ENCODE assay signal across 14 cellular contexts in genomic region chr14:95465936-95466335, GRCh38. TPM values are rescaled to one million over a fixed set of nuclear protein-coding genes. Genes with fewer than 3 reads are reported as not detected.
DNase-seq lines count a peak whose midpoint lies in the region; ATAC-seq, FAIRE-seq and TF ChIP-seq lines count a peak whose summit lies in the region.
"Had no signal": no experiment of that assay in that cellular context is flagged by ENCODE, and none has a peak within 500 bp of the region (broad histone marks: within the 10 kb centered on the region; RNA-seq: fewer than 3 reads in every experiment).

No MANE protein-coding gene starts in this region.

- CTCF ChIA-PET in CD8-positive, alpha-beta T cell (lab: Charles Lee): interaction anchor here (1.5 to 13.4 kb wide), 3 partner anchors 14 to 55 kb away, joined by 4 to 194 read pairs (median 30); partner anchors contain the start of gene SYNE3

- WGBS in small intestine, 3 donors: 80 to 91% (median 83%) methylated on average over 15 of the region's 15 CpGs

- no peak for TF ChIP-seq CTCF in CD8-positive, alpha-beta T cell (IDR thresholded peaks at IDR 0.05)

- peaks cover 62% of the 10 kb centered on the region for H3K4me1 ChIP-seq in CD8-positive, alpha-beta T cell (ENCODE audit: insufficient read depth, low read length)
- peaks cover 4 to 9% of the 10 kb centered on the region in 2 donors for H3K4me1 ChIP-seq in small intestine (ENCODE audit: control insufficient read depth in 2 of 2, insufficient read depth in 1 of 2, low read depth in 1 of 2, low read length in 1 of 2)

- intact Hi-C loops in CD8-positive, alpha-beta T cell (cut with DNase I, micrococcal nuclease): no loop called here

- FAIRE-seq in small intestine (lab: Jason Lieb, UNC): no peak
- FAIRE-seq: A549, H1 had no signal

- no peak overlapping the region for H3K4me3 Mint-ChIP-seq in activated T-cell treated with anti-CD3 and anti-CD28 coated beads, Interleukin-2, amount 50 U/mL, for 24 hours
- no peak overlapping the region for H3K4me3 Mint-ChIP-seq in activated T-cell treated with anti-CD3 and anti-CD28 coated beads, Interleukin-2, amount 50 U/mL, for 72 hours
- H3K4me3 Mint-ChIP-seq in CD8-positive, alpha-beta T cell: no peak overlapping the region
- no peak overlapping the region for H3K4me3 Mint-ChIP-seq in central memory CD8-positive, alpha-beta T cell
- no peak overlapping the region for H3K4me3 Mint-ChIP-seq in stimulated activated memory B cell treated with anti-CD40 and anti-IgM and Interleukin-4, amounts not matched to agents 10 μg/mL and 1 μg/mL and 100 μg/mL, for 72 hours

- no peak for DNase-seq in activated T-cell treated with anti-CD3 and anti-CD28 coated beads, Interleukin-2, amount 50 U/mL, for 24 hours
- no peak for DNase-seq in activated T-cell treated with anti-CD3 and anti-CD28 coated beads, Interleukin-2, amount 50 U/mL, for 72 hours
- no peak for DNase-seq in CD8-positive, alpha-beta T cell
- no peak for DNase-seq in central memory CD8-positive, alpha-beta T cell (ENCODE audit: low spot score in 2 of 2)
- no peak for DNase-seq in stimulated activated CD4-positive, alpha-beta T cell treated with anti-CD3 and anti-CD28 coated beads, Interleukin-4, amount 100 ng/mL, for 1 hour
- DNase-seq in small intestine (no peak), NCI-H1092 treated with DMSO at 0.1 percent for 48 hours (lab: John Stamatoyannopoulos, UW) (no peak)
- DNase-seq: NCI-H1048, NCI-H226, NCI-H526, PC-9 had no signal

- no peaks in the 10 kb centered on the region for H3K27me3 ChIP-seq in CD8-positive, alpha-beta T cell (ENCODE audit: insufficient read depth, low read length)
- no peaks in the 10 kb centered on the region for H3K27me3 ChIP-seq in small intestine (ENCODE audit: control insufficient read depth in 2 of 2, insufficient read depth in 2 of 2, low read length in 2 of 2)

- no peaks in the 10 kb centered on the region for H3K9me3 ChIP-seq in CD8-positive, alpha-beta T cell (ENCODE audit: low read length)
- no peaks in the 10 kb centered on the region for H3K9me3 ChIP-seq in small intestine (ENCODE audit: control insufficient read depth, low read depth)
- H3K9me3 ChIP-seq: A549 had no signal

- peak overlapping the region; percentile 36 for H3K27ac ChIP-seq in CD8-positive, alpha-beta T cell (ENCODE audit: low read depth, low read length)
- no peak overlapping the region for H3K27ac ChIP-seq in small intestine (ENCODE audit: low read depth in 1 of 2, low read length in 1 of 2)
- H3K27ac ChIP-seq: A549, PC-9 had no signal

- peaks cover 68% of the 10 kb centered on the region for H3K4me1 Mint-ChIP-seq in activated T-cell treated with anti-CD3 and anti-CD28 coated beads, Interleukin-2, amount 50 U/mL, for 24 hours (ENCODE audit: low read depth)
- peaks cover 59% of the 10 kb centered on the region for H3K4me1 Mint-ChIP-seq in activated T-cell treated with anti-CD3 and anti-CD28 coated beads, Interleukin-2, amount 50 U/mL, for 72 hours (ENCODE audit: low read depth)
- H3K4me1 Mint-ChIP-seq in CD8-positive, alpha-beta T cell (ENCODE audit: low read depth): peaks cover 69% of the 10 kb centered on the region
- peaks cover 41% of the 10 kb centered on the region for H3K4me1 Mint-ChIP-seq in central memory CD8-positive, alpha-beta T cell
- peaks cover 48% of the 10 kb centered on the region for H3K4me1 Mint-ChIP-seq in stimulated activated memory B cell treated with anti-CD40 and anti-IgM and Interleukin-4, amounts not matched to agents 10 μg/mL and 1 μg/mL and 100 μg/mL, for 72 hours

- H3K27ac Mint-ChIP-seq in activated T-cell treated with anti-CD3 and anti-CD28 coated beads, Interleukin-2, amount 50 U/mL, for 24 hours: peak overlapping the region; percentile 79
- no peak overlapping the region for H3K27ac Mint-ChIP-seq in activated T-cell treated with anti-CD3 and anti-CD28 coated beads, Interleukin-2, amount 50 U/mL, for 72 hours
- H3K27ac Mint-ChIP-seq in CD8-positive, alpha-beta T cell: peak overlapping the region; percentile 98
- H3K27ac Mint-ChIP-seq in central memory CD8-positive, alpha-beta T cell (ENCODE audit: low read depth): peak overlapping the region; percentile 84
- peak overlapping the region; percentile 90 for H3K27ac Mint-ChIP-seq in stimulated activated memory B cell treated with anti-CD40 and anti-IgM and Interleukin-4, amounts not matched to agents 10 μg/mL and 1 μg/mL and 100 μg/mL, for 72 hours

- H3K36me3 ChIP-seq in CD8-positive, alpha-beta T cell (ENCODE audit: insufficient read depth, low read length): peaks cover 8% of the 10 kb centered on the region
- H3K36me3 ChIP-seq in small intestine (ENCODE audit: control insufficient read depth in 2 of 2, insufficient read depth in 2 of 2, low read length in 2 of 2): no peaks in the 10 kb centered on the region

- H3K36me3 Mint-ChIP-seq in activated T-cell treated with anti-CD3 and anti-CD28 coated beads, Interleukin-2, amount 50 U/mL, for 24 hours (ENCODE audit: low read depth): peaks cover 79% of the 10 kb centered on the region
- H3K36me3 Mint-ChIP-seq in activated T-cell treated with anti-CD3 and anti-CD28 coated beads, Interleukin-2, amount 50 U/mL, for 72 hours (ENCODE audit: insufficient read depth in 2 of 2): peaks cover 14 to 31% of the 10 kb centered on the region in 2 donors
- peaks cover 52% of the 10 kb centered on the region for H3K36me3 Mint-ChIP-seq in CD8-positive, alpha-beta T cell
- peaks cover 22% of the 10 kb centered on the region for H3K36me3 Mint-ChIP-seq in central memory CD8-positive, alpha-beta T cell (ENCODE audit: insufficient read depth)
- peaks cover 76% of the 10 kb centered on the region for H3K36me3 Mint-ChIP-seq in stimulated activated memory B cell treated with anti-CD40 and anti-IgM and Interleukin-4, amounts not matched to agents 10 μg/mL and 1 μg/mL and 100 μg/mL, for 72 hours

- POLR2A ChIA-PET in CD8-positive, alpha-beta T cell (lab: Charles Lee): interaction anchor here (1.3 to 4.4 kb wide), 3 partner anchors 24 to 53 kb away, joined by 4 to 33 read pairs (median 6); no protein-coding TSS in a partner anchor

- no peaks in the 10 kb centered on the region for H3K9me3 Mint-ChIP-seq in activated T-cell treated with anti-CD3 and anti-CD28 coated beads, Interleukin-2, amount 50 U/mL, for 24 hours
- no peaks in the 10 kb centered on the region for H3K9me3 Mint-ChIP-seq in activated T-cell treated with anti-CD3 and anti-CD28 coated beads, Interleukin-2, amount 50 U/mL, for 72 hours
- H3K9me3 Mint-ChIP-seq in CD8-positive, alpha-beta T cell: no peaks in the 10 kb centered on the region
- H3K9me3 Mint-ChIP-seq in central memory CD8-positive, alpha-beta T cell: no peaks in the 10 kb centered on the region
- H3K9me3 Mint-ChIP-seq in stimulated activated memory B cell treated with anti-CD40 and anti-IgM and Interleukin-4, amounts not matched to agents 10 μg/mL and 1 μg/mL and 100 μg/mL, for 72 hours: no peaks in the 10 kb centered on the region

- no peak overlapping the region for H3K4me3 ChIP-seq in CD8-positive, alpha-beta T cell (ENCODE audit: low read depth, low read length)
- no peak overlapping the region for H3K4me3 ChIP-seq in small intestine (ENCODE audit: low read depth in 1 of 2, low read length in 2 of 2)
- H3K4me3 ChIP-seq: A549, PC-9 had no signal

- ATAC-seq in activated T-cell treated with anti-CD3 and anti-CD28 coated beads, Interleukin-2, amount 50 U/mL, for 72 hours (replicated peaks in 1 of 2): no peak
- ATAC-seq in CD8-positive, alpha-beta T cell: no peak
- no peak for ATAC-seq in central memory CD8-positive, alpha-beta T cell (replicated peaks; ENCODE audit: extremely low read depth, poor library complexity, severe bottlenecking)
- no peak for ATAC-seq in stimulated activated memory B cell treated with anti-CD40 and anti-IgM and Interleukin-4, amounts not matched to agents 10 μg/mL and 1 μg/mL and 100 μg/mL, for 72 hours
- ATAC-seq: A549 had no signal

- H3K27me3 Mint-ChIP-seq in activated T-cell treated with anti-CD3 and anti-CD28 coated beads, Interleukin-2, amount 50 U/mL, for 24 hours: no peaks in the 10 kb centered on the region
- no peaks in the 10 kb centered on the region for H3K27me3 Mint-ChIP-seq in activated T-cell treated with anti-CD3 and anti-CD28 coated beads, Interleukin-2, amount 50 U/mL, for 72 hours (ENCODE audit: low read depth)
- no peaks in the 10 kb centered on the region for H3K27me3 Mint-ChIP-seq in CD8-positive, alpha-beta T cell (ENCODE audit: low read depth)
- H3K27me3 Mint-ChIP-seq in central memory CD8-positive, alpha-beta T cell: no peaks in the 10 kb centered on the region
- no peaks in the 10 kb centered on the region for H3K27me3 Mint-ChIP-seq in stimulated activated memory B cell treated with anti-CD40 and anti-IgM and Interleukin-4, amounts not matched to agents 10 μg/mL and 1 μg/mL and 100 μg/mL, for 72 hours

RNA-seq across cellular contexts. Expression of gene SYNE3, which starts 50.5 kb away (rescaled TPM):
- total RNA-seq in activated T-cell treated with anti-CD3 and anti-CD28 coated beads, Interleukin-2, amount 50 U/mL, for 72 hours: 10 to 100 TPM; 59.9 to 66.2 TPM
- total RNA-seq in CD8-positive, alpha-beta T cell: 10 to 100 TPM; 18.5 to 19.7 TPM
- 1 to 10 TPM in 2 of 3 donors, under 1 TPM in 1; 0.81 to 5.0 (median 1.8) TPM for polyA plus RNA-seq in small intestine
- total RNA-seq: H1 had no signal
